1 cellular context compared by ENCODE assay signal in genomic region chr16:13909872-13910303, GRCh38.
TF ChIP-seq lines count a peak whose summit lies in the region.

No MANE protein-coding gene starts in this region.

TF ChIP-seq in GM23338, 12 proteins besides CTCF, POLR2A, EP300 and RAD21 (continued from another document):
- TF ChIP-seq, protein P1, sequence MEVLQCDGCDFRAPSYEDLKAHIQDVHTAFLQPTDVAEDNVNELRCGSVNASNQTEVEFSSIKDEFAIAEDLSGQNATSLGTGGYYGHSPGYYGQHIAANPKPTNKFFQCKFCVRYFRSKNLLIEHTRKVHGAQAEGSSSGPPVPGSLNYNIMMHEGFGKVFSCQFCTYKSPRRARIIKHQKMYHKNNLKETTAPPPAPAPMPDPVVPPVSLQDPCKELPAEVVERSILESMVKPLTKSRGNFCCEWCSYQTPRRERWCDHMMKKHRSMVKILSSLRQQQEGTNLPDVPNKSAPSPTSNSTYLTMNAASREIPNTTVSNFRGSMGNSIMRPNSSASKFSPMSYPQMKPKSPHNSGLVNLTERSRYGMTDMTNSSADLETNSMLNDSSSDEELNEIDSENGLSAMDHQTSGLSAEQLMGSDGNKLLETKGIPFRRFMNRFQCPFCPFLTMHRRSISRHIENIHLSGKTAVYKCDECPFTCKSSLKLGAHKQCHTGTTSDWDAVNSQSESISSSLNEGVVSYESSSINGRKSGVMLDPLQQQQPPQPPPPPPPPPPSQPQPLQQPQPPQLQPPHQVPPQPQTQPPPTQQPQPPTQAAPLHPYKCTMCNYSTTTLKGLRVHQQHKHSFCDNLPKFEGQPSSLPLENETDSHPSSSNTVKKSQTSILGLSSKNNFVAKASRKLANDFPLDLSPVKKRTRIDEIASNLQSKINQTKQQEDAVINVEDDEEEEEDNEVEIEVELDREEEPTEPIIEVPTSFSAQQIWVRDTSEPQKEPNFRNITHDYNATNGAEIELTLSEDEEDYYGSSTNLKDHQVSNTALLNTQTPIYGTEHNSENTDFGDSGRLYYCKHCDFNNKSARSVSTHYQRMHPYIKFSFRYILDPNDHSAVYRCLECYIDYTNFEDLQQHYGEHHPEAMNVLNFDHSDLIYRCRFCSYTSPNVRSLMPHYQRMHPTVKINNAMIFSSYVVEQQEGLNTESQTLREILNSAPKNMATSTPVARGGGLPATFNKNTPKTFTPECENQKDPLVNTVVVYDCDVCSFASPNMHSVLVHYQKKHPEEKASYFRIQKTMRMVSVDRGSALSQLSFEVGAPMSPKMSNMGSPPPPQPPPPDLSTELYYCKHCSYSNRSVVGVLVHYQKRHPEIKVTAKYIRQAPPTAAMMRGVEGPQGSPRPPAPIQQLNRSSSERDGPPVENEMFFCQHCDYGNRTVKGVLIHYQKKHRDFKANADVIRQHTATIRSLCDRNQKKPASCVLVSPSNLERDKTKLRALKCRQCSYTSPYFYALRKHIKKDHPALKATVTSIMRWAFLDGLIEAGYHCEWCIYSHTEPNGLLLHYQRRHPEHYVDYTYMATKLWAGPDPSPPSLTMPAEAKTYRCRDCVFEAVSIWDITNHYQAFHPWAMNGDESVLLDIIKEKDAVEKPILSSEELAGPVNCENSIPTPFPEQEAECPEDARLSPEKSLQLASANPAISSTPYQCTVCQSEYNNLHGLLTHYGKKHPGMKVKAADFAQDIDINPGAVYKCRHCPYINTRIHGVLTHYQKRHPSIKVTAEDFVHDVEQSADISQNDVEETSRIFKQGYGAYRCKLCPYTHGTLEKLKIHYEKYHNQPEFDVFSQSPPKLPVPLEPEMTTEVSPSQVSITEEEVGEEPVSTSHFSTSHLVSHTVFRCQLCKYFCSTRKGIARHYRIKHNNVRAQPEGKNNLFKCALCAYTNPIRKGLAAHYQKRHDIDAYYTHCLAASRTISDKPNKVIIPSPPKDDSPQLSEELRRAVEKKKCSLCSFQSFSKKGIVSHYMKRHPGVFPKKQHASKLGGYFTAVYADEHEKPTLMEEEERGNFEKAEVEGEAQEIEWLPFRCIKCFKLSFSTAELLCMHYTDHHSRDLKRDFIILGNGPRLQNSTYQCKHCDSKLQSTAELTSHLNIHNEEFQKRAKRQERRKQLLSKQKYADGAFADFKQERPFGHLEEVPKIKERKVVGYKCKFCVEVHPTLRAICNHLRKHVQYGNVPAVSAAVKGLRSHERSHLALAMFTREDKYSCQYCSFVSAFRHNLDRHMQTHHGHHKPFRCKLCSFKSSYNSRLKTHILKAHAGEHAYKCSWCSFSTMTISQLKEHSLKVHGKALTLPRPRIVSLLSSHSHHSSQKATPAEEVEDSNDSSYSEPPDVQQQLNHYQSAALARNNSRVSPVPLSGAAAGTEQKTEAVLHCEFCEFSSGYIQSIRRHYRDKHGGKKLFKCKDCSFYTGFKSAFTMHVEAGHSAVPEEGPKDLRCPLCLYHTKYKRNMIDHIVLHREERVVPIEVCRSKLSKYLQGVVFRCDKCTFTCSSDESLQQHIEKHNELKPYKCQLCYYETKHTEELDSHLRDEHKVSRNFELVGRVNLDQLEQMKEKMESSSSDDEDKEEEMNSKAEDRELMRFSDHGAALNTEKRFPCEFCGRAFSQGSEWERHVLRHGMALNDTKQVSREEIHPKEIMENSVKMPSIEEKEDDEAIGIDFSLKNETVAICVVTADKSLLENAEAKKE (CRISPR knock-in tag; IDR thresholded peaks at IDR 0.05) = no peak
- TF ChIP-seq NANOG (IDR thresholded peaks at IDR 0.05; ENCODE audit: borderline replicate concordance) (no peak), EZH2 (IDR thresholded peaks at IDR 0.05; ENCODE audit: low read depth, unreplicated experiment) (no peak)
TF ChIP-seq in GM23338: peak in this region for 0.
